ENCODE assay signal across 2 cellular contexts in genomic region chr1:51936531-51936930, GRCh38.
TF ChIP-seq lines count a peak whose summit lies in the region.

No MANE protein-coding gene starts in this region.

TF ChIP-seq in HCT116, 20 proteins besides CTCF, POLR2A, EP300 and RAD21 (continued from another document):
- TF ChIP-seq ZBTB33 (IDR thresholded peaks at IDR 0.05; ENCODE audit: extremely low read depth, insufficient replicate concordance, low read length) (no peak), CEBPB (IDR thresholded peaks at IDR 0.05; ENCODE audit: low read depth) (no peak), SIN3A (IDR thresholded peaks at IDR 0.05; ENCODE audit: low read depth) (no peak), REST (IDR thresholded peaks at IDR 0.05; ENCODE audit: low read depth) (no peak), CBX3 (IDR thresholded peaks at IDR 0.05; ENCODE audit: low read depth) (no peak)

TF ChIP-seq in SK-N-SH, 30 proteins besides CTCF, POLR2A, EP300 and RAD21 (continued from another document):
- TF ChIP-seq ZBTB33 (IDR thresholded peaks at IDR 0.05; ENCODE audit: borderline replicate concordance, low read depth) (no peak), ELF1 (IDR thresholded peaks at IDR 0.05) (no peak), RXRA (IDR thresholded peaks at IDR 0.05; ENCODE audit: borderline replicate concordance, low read depth) (no peak), MXI1 (IDR thresholded peaks at IDR 0.05; ENCODE audit: low read depth, low read length) (no peak), RCOR1 (IDR thresholded peaks at IDR 0.05; ENCODE audit: low read length) (no peak), EZH2phosphoT487 (IDR thresholded peaks at IDR 0.05; ENCODE audit: borderline replicate concordance, low read depth) (no peak), YY1 (IDR thresholded peaks at IDR 0.05; ENCODE audit: low read depth) (no peak), MEF2A (IDR thresholded peaks at IDR 0.05; ENCODE audit: borderline replicate concordance, low read depth) (no peak), TCF12 (IDR thresholded peaks at IDR 0.05) (no peak), NFIC (IDR thresholded peaks at IDR 0.05; ENCODE audit: borderline replicate concordance) (no peak), POLR2AphosphoS5 (IDR thresholded peaks at IDR 0.05; ENCODE audit: low read depth, low read length) (no peak), SMC3 (IDR thresholded peaks at IDR 0.05; ENCODE audit: low read depth, low read length) (no peak)
- TF ChIP-seq, protein P1, sequence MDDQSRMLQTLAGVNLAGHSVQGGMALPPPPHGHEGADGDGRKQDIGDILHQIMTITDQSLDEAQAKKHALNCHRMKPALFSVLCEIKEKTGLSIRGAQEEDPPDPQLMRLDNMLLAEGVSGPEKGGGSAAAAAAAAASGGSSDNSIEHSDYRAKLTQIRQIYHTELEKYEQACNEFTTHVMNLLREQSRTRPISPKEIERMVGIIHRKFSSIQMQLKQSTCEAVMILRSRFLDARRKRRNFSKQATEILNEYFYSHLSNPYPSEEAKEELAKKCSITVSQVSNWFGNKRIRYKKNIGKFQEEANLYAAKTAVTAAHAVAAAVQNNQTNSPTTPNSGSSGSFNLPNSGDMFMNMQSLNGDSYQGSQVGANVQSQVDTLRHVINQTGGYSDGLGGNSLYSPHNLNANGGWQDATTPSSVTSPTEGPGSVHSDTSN (IDR thresholded peaks at IDR 0.05) = no peak
- TF ChIP-seq, protein P2, sequence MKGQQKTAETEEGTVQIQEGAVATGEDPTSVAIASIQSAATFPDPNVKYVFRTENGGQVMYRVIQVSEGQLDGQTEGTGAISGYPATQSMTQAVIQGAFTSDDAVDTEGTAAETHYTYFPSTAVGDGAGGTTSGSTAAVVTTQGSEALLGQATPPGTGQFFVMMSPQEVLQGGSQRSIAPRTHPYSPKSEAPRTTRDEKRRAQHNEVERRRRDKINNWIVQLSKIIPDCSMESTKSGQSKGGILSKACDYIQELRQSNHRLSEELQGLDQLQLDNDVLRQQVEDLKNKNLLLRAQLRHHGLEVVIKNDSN (IDR thresholded peaks at IDR 0.05; ENCODE audit: borderline replicate concordance, low read depth) = no peak
TF ChIP-seq in SK-N-SH: peak in this region for 0.
